9 cellular contexts compared by ENCODE assay signal in genomic region chr1:8517579-8518489, GRCh38.
A peak's percentile ranks its signal among the peaks of the same experiment; 100 is the strongest.
DNase-seq lines count a peak whose midpoint lies in the region; ATAC-seq and TF ChIP-seq lines count a peak whose summit lies in the region.
"Had no signal": no experiment of that assay in that cellular context is flagged by ENCODE, and none has a peak within 500 bp of the region (broad histone marks: within the 10 kb centered on the region; RNA-seq: fewer than 3 reads in every experiment).

No MANE protein-coding gene starts in this region.

- no peaks in the 10 kb centered on the region for H3K79me1 ChIP-seq in H9 (ENCODE audit: insufficient read depth, low read depth, low read length, poor library complexity, severe bottlenecking)

- H2BK15ac ChIP-seq in H9 (ENCODE audit: low read depth, low read length) = no peak overlapping the region

- DNase-seq in H9 (no peak), fibroblast of peridontal ligament (ENCODE audit: extremely low read depth) (peak; percentile 68), psoas muscle (no peak), ovary (no peak)
- no peak for DNase-seq in activated CD8-positive, alpha-beta memory T cell treated with anti-CD3 and anti-CD28 coated beads, Interleukin-2, amount 50 U/mL, for 48 hours
- DNase-seq in central memory CD4-positive, alpha-beta T cell = no peak
- DNase-seq: activated CD4-positive, CD25-positive, alpha-beta regulatory T cell had no signal

- no peak overlapping the region for H3K56ac ChIP-seq in H9 (ENCODE audit: insufficient read length, low read depth, low read length)

- no peak overlapping the region for H2BK5ac ChIP-seq in H9 (ENCODE audit: insufficient read length, low read length)

- H3K79me2 ChIP-seq in H9 (ENCODE audit: insufficient read depth, low read length) = no peaks in the 10 kb centered on the region; the same call in 1 of the 2 replicates

- H3K36me3 ChIP-seq in psoas muscle (ENCODE audit: insufficient read depth in 1 of 2, low read depth in 1 of 2) = peaks cover 0 to 5% of the 10 kb centered on the region in 2 donors
- H3K36me3 ChIP-seq in ovary = no peaks in the 10 kb centered on the region

- WGBS in H9 (ENCODE audit: extremely low coverage, insufficient read length, low lambda C conversion rate) = no CpG with 5 or more reads among the region's 7 CpGs
- 62 to 74% (median 73%) methylated on average over 7 of the region's 7 CpGs for WGBS in psoas muscle, 3 donors
- WGBS in ovary, 3 donors = 75 to 78% (median 76%) methylated on average over 7 of the region's 7 CpGs

- H3K27me3 Mint-ChIP-seq in H9 (ENCODE audit: low read depth) = no peaks in the 10 kb centered on the region

- TF ChIP-seq POLR2A in ovary (IDR thresholded peaks at IDR 0.05) = no peak

- H4K91ac ChIP-seq in H9 (ENCODE audit: insufficient read length, low read depth, low read length) = no peak overlapping the region

- H3K4me1 ChIP-seq in H9 (ENCODE audit: insufficient read depth, low read length) = peaks cover 2% of the 10 kb centered on the region; the same call in 1 of the 2 replicates
- peaks cover 45% of the 10 kb centered on the region for H3K4me1 ChIP-seq in psoas muscle
- peaks cover 6% of the 10 kb centered on the region for H3K4me1 ChIP-seq in ovary (ENCODE audit: insufficient read depth)

- H3K27ac Mint-ChIP-seq in H9 = peak overlapping the region; percentile 23 to 84 (median 62); a peak in 6 of 7 replicates

- intact Hi-C loops in psoas muscle (cut with DNase I) (no loop called here), ovary (cut with DNase I) (no loop called here)

- TF ChIP-seq CTCF in H9 (conservative IDR thresholded peaks at IDR 0.05) = no peak
- TF ChIP-seq CTCF in psoas muscle (IDR thresholded peaks at IDR 0.05) = no peak
- no peak for TF ChIP-seq CTCF in ovary (IDR thresholded peaks at IDR 0.05)

- H4K8ac ChIP-seq in H9 (replicated peaks; ENCODE audit: insufficient read length, low read depth, low read length) = no peak overlapping the region

- no peaks in the 10 kb centered on the region for H3K23me2 ChIP-seq in H9 (ENCODE audit: insufficient read length, low read depth, low read length, poor library complexity, severe bottlenecking)

- H3K14ac ChIP-seq in H9 (ENCODE audit: insufficient read depth, low read length) = peak overlapping the region; percentile 44; the same call in 1 of the 2 replicates

- H3K4ac ChIP-seq in H9 (ENCODE audit: low read depth, low read length) = no peak overlapping the region

- H3K23ac ChIP-seq in H9 (ENCODE audit: insufficient read length, low read depth, low read length) = no peak overlapping the region

- H3K36me3 Mint-ChIP-seq in H9 (ENCODE audit: insufficient read depth in 1 of 3, low read depth in 3 of 3) = peaks cover 0 to 11% (median 7%) of the 10 kb centered on the region in 3 experiments; a peak in 4 of 7 replicates

- no peak overlapping the region for H3K18ac ChIP-seq in H9 (ENCODE audit: insufficient read length, low read depth, low read length)

- H3K9me3 ChIP-seq in H9 (ENCODE audit: control insufficient read depth, low read depth, low read length) (no peaks in the 10 kb centered on the region), psoas muscle (no peaks in the 10 kb centered on the region), ovary (no peaks in the 10 kb centered on the region)

- peak; percentile 72 for ATAC-seq in SK-N-SH treated with all-trans-retinoic acid at 6 μM for 48 hours
- ATAC-seq in psoas muscle = peak in 2 of 4 donors; percentile 19 to 30
- ATAC-seq in HG03108 (IDR thresholded peaks at IDR 0.05; ENCODE audit: unreplicated experiment) = no peak

- H4K20me1 ChIP-seq in H9 (ENCODE audit: control insufficient read depth, insufficient read depth, insufficient read length) = no peaks in the 10 kb centered on the region

- no peak overlapping the region for H2AFZ ChIP-seq in H9 (ENCODE audit: low read length)

- no peak overlapping the region for H3K4me3 Mint-ChIP-seq in H9

- no peak overlapping the region for H3T11ph ChIP-seq in H9 (ENCODE audit: low read length)

- no peak overlapping the region for H3K4me3 ChIP-seq in psoas muscle
- H3K4me3 ChIP-seq in ovary = no peak overlapping the region

- H3K27ac ChIP-seq in H9 (ENCODE audit: insufficient read length, low read depth, low read length) (no peak overlapping the region), psoas muscle (peak overlapping the region; percentile 17), ovary (no peak overlapping the region)

- H4K5ac ChIP-seq in H9 (ENCODE audit: insufficient read length, low read depth, low read length) = no peak overlapping the region

- no peaks in the 10 kb centered on the region for H3K9me3 Mint-ChIP-seq in H9

- H2BK12ac ChIP-seq in H9 (ENCODE audit: insufficient read length, low read depth, low read length) = peak overlapping the region; percentile 0

- peaks cover 19 to 31% of the 10 kb centered on the region in 2 experiments for H3K4me1 Mint-ChIP-seq in H9

- H2BK20ac ChIP-seq in H9 (ENCODE audit: low read depth, low read length, poor library complexity, severe bottlenecking) = no peak overlapping the region

- H2AK5ac ChIP-seq in H9 (ENCODE audit: insufficient read length, low read length) = no peak overlapping the region

- no peak overlapping the region for H2BK120ac ChIP-seq in H9 (ENCODE audit: low read depth, low read length, poor library complexity, severe bottlenecking)

- no peak overlapping the region for H3K9ac ChIP-seq in H9 (ENCODE audit: extremely low read depth, insufficient read length, low read length)

- H3K4me2 ChIP-seq in H9 (ENCODE audit: insufficient read depth, insufficient read length, low read length) = no peak overlapping the region

- H3K27me3 ChIP-seq in H9 (ENCODE audit: insufficient read depth, low read length) = no peaks in the 10 kb centered on the region
- H3K27me3 ChIP-seq in psoas muscle (ENCODE audit: insufficient read depth in 3 of 3, low read length in 2 of 3) = no peaks in the 10 kb centered on the region
- no peaks in the 10 kb centered on the region for H3K27me3 ChIP-seq in ovary

- no peak for TF ChIP-seq EP300 in ovary (IDR thresholded peaks at IDR 0.05)

TF ChIP-seq in SK-N-SH treated with all-trans-retinoic acid at 6 μM for 48 hours, 23 proteins besides CTCF, POLR2A, EP300 and RAD21 (continues in another document):
- TF ChIP-seq PPARA (CRISPR knock-in tag; IDR thresholded peaks at IDR 0.05; ENCODE audit: borderline replicate concordance) = no peak
- TF ChIP-seq, protein P1, sequence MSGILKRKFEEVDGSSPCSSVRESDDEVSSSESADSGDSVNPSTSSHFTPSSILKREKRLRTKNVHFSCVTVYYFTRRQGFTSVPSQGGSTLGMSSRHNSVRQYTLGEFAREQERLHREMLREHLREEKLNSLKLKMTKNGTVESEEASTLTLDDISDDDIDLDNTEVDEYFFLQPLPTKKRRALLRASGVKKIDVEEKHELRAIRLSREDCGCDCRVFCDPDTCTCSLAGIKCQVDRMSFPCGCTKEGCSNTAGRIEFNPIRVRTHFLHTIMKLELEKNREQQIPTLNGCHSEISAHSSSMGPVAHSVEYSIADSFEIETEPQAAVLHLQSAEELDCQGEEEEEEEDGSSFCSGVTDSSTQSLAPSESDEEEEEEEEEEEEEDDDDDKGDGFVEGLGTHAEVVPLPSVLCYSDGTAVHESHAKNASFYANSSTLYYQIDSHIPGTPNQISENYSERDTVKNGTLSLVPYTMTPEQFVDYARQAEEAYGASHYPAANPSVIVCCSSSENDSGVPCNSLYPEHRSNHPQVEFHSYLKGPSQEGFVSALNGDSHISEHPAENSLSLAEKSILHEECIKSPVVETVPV (CRISPR knock-in tag; IDR thresholded peaks at IDR 0.05) = no peak
- no peak for TF ChIP-seq CSDC2 (CRISPR knock-in tag; IDR thresholded peaks at IDR 0.05)
- TF ChIP-seq ISL1 (CRISPR knock-in tag; IDR thresholded peaks at IDR 0.05) = no peak
- no peak for TF ChIP-seq PATZ1 (CRISPR knock-in tag; IDR thresholded peaks at IDR 0.05; ENCODE audit: borderline replicate concordance)
- no peak for TF ChIP-seq ZNF70 (CRISPR knock-in tag; IDR thresholded peaks at IDR 0.05)
- TF ChIP-seq ZFP30 (CRISPR knock-in tag; IDR thresholded peaks at IDR 0.05) = no peak
- no peak for TF ChIP-seq CREB5 (CRISPR knock-in tag; IDR thresholded peaks at IDR 0.05; ENCODE audit: low read depth)
- no peak for TF ChIP-seq RARB (CRISPR knock-in tag; IDR thresholded peaks at IDR 0.05)
- no peak for TF ChIP-seq TCF4 (CRISPR knock-in tag; IDR thresholded peaks at IDR 0.05; ENCODE audit: borderline replicate concordance)
- no peak for TF ChIP-seq TOX (CRISPR knock-in tag; IDR thresholded peaks at IDR 0.05; ENCODE audit: borderline replicate concordance)
